Comparison of ENCODE assay signal across 1 cellular context in the genomic region with DNA sequence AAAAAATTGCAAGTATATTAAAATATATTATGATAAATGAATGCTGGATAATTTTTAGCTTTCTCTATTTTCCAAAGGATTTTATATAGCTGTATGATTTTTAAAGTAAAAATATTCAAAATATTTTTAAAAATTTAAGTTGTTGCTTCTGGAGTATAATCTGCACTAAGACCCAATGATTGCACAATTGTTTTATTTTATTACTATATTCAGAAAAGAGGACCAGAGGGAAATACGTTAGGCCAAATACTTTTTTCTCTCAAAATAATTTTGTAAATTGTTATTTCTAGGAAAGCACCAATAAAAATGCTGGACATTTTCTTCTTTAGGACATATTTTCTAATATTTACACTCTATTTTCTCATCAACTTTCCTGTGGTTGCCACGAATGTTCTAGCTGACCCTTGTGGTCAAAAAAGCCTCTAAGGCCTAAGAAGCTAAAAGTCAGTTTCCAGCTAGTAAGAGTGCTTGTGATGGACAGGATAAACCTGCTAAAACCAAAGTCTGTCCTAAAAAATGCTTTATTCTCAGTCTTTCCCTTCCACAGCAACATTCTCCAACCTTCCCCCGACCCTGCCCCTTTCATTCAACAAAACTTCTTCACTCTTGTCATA.
TF ChIP-seq lines count a peak whose summit lies in the region.

No MANE protein-coding gene starts in this region.

TF ChIP-seq in IMR-90, 13 proteins besides CTCF, POLR2A, EP300 and RAD21 (continued from another document):
- TF ChIP-seq MAFK (IDR thresholded peaks at IDR 0.05; ENCODE audit: low read depth, low read length) (no peak), RFX5 (IDR thresholded peaks at IDR 0.05; ENCODE audit: low read depth, low read length) (no peak), CEBPB (IDR thresholded peaks at IDR 0.05; ENCODE audit: low read depth, low read length) (peak; percentile 52; the same call in 1 of the 2 replicates), FOS (IDR thresholded peaks at IDR 0.05; ENCODE audit: low read depth, low read length) (no peak), BHLHE40 (IDR thresholded peaks at IDR 0.05; ENCODE audit: low read depth, low read length) (no peak), MAZ (IDR thresholded peaks at IDR 0.05; ENCODE audit: borderline replicate concordance, low read depth, low read length) (no peak)
- TF ChIP-seq, protein P1, sequence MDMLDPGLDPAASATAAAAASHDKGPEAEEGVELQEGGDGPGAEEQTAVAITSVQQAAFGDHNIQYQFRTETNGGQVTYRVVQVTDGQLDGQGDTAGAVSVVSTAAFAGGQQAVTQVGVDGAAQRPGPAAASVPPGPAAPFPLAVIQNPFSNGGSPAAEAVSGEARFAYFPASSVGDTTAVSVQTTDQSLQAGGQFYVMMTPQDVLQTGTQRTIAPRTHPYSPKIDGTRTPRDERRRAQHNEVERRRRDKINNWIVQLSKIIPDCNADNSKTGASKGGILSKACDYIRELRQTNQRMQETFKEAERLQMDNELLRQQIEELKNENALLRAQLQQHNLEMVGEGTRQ (IDR thresholded peaks at IDR 0.05; ENCODE audit: low read depth, low read length) = no peak
